Comparison of ENCODE assay signal across 27 cellular contexts in genomic region chrX:43627669-43628068, GRCh38.
"Had no signal": no experiment of that assay in that cellular context is flagged by ENCODE, and none has a peak within 500 bp of the region (broad histone marks: within the 10 kb centered on the region; RNA-seq: fewer than 3 reads in every experiment).

No MANE protein-coding gene starts in this region.

- H3K4me1 Mint-ChIP-seq: activated B cell treated with CpG ODN at 0.5 μM for 24 hours; activated CD4-positive, alpha-beta T cell treated with anti-CD3 and anti-CD28 coated beads, Interleukin-2, amount 10 ng/mL, durations not matched to agents 24 days and 14 days; activated naive CD4-positive, alpha-beta T cell treated with anti-CD3 and anti-CD28 coated beads, Interleukin-2, amount 10 ng/mL, durations not matched to agents 7 days and 5 days; brain had no signal

- H3K4me3 Mint-ChIP-seq: activated B cell treated with CpG ODN at 0.5 μM for 24 hours; activated CD4-positive, alpha-beta T cell treated with anti-CD3 and anti-CD28 coated beads, Interleukin-2, amount 10 ng/mL, durations not matched to agents 24 days and 14 days; activated naive CD4-positive, alpha-beta T cell treated with anti-CD3 and anti-CD28 coated beads, Interleukin-2, amount 10 ng/mL, durations not matched to agents 7 days and 5 days; activated naive CD8-positive, alpha-beta T cell; activated naive CD8-positive, alpha-beta T cell treated with anti-CD3 and anti-CD28 coated beads, Interleukin-2, amount 50 U/mL, for 24 hours; brain; T-helper 1 cell treated with Interleukin-12 subunit alpha and Interleukin-12 subunit beta and Interleukin-4 antibody, amounts not matched to agents 30 μg/mL and 1 μg/mL, for 36 hours had no signal

- DNase-seq: activated B cell treated with CpG ODN at 0.5 μM for 24 hours; activated CD4-positive, alpha-beta T cell treated with anti-CD3 and anti-CD28 coated beads, Interleukin-2, amount 10 ng/mL, durations not matched to agents 24 days and 14 days; activated CD4-positive, alpha-beta T cell treated with anti-CD3 and anti-CD28 coated beads, Interleukin-2, amount 50 U/mL, for 4 hours; activated CD4-positive, CD25-positive, alpha-beta regulatory T cell treated with anti-CD3 and anti-CD28 coated beads, Interleukin-2, amount 50 U/mL, for 72 hours; activated effector memory CD4-positive, alpha-beta T cell treated with Interleukin-2 at 50 U/mL for 16 hours; activated naive CD4-positive, alpha-beta T cell treated with anti-CD3 and anti-CD28 coated beads, Interleukin-2, amount 10 ng/mL, durations not matched to agents 7 days and 5 days; activated naive CD8-positive, alpha-beta T cell treated with anti-CD3 and anti-CD28 coated beads, Interleukin-2, amount 50 U/mL, for 24 hours; anterior cingulate cortex; central memory CD4-positive, alpha-beta T cell; Kasumi-1; KG1; MG63; NCI-H1092; NCI-H1436 treated with DMSO at 0.1 percent for 48 hours; NCI-H1694 treated with DMSO at 0.1 percent for 48 hours; NCI-H2029; NCI-H345; NCI-H524 treated with DMSO at 0.1 percent for 48 hours; PC-3; Peyer's patch; RPMI8226; SHP77 treated with DMSO at 0.1 percent for 48 hours; SK-N-SH; T-helper 9 cell had no signal

- H3K27ac Mint-ChIP-seq: activated B cell treated with CpG ODN at 0.5 μM for 24 hours; activated CD4-positive, alpha-beta T cell treated with anti-CD3 and anti-CD28 coated beads, Interleukin-2, amount 10 ng/mL, durations not matched to agents 24 days and 14 days; activated naive CD4-positive, alpha-beta T cell treated with anti-CD3 and anti-CD28 coated beads, Interleukin-2, amount 10 ng/mL, durations not matched to agents 7 days and 5 days; activated naive CD8-positive, alpha-beta T cell; activated naive CD8-positive, alpha-beta T cell treated with anti-CD3 and anti-CD28 coated beads, Interleukin-2, amount 50 U/mL, for 24 hours; brain; T-helper 1 cell treated with Interleukin-12 subunit alpha and Interleukin-12 subunit beta and Interleukin-4 antibody, amounts not matched to agents 30 μg/mL and 1 μg/mL, for 36 hours had no signal

- ATAC-seq: activated naive CD8-positive, alpha-beta T cell treated with anti-CD3 and anti-CD28 coated beads, Interleukin-2, amount 50 U/mL, for 24 hours; PC-3 had no signal

- H3K36me3 Mint-ChIP-seq: activated naive CD4-positive, alpha-beta T cell treated with anti-CD3 and anti-CD28 coated beads, Interleukin-2, amount 10 ng/mL, durations not matched to agents 7 days and 5 days; activated naive CD8-positive, alpha-beta T cell; brain had no signal

- H3K9me3 Mint-ChIP-seq: activated B cell treated with CpG ODN at 0.5 μM for 24 hours; activated CD4-positive, alpha-beta T cell treated with anti-CD3 and anti-CD28 coated beads, Interleukin-2, amount 10 ng/mL, durations not matched to agents 24 days and 14 days; activated naive CD4-positive, alpha-beta T cell treated with anti-CD3 and anti-CD28 coated beads, Interleukin-2, amount 10 ng/mL, durations not matched to agents 7 days and 5 days; activated naive CD8-positive, alpha-beta T cell treated with anti-CD3 and anti-CD28 coated beads, Interleukin-2, amount 50 U/mL, for 24 hours; T-helper 1 cell treated with Interleukin-12 subunit alpha and Interleukin-12 subunit beta and Interleukin-4 antibody, amounts not matched to agents 30 μg/mL and 1 μg/mL, for 36 hours had no signal

- H3K27me3 Mint-ChIP-seq: activated B cell treated with CpG ODN at 0.5 μM for 24 hours; activated CD4-positive, alpha-beta T cell treated with anti-CD3 and anti-CD28 coated beads, Interleukin-2, amount 10 ng/mL, durations not matched to agents 24 days and 14 days; activated naive CD4-positive, alpha-beta T cell treated with anti-CD3 and anti-CD28 coated beads, Interleukin-2, amount 10 ng/mL, durations not matched to agents 7 days and 5 days; activated naive CD8-positive, alpha-beta T cell had no signal
